In genomic region chr1:13983393-13983792, GRCh38 we compare ENCODE assay signal across 32 cellular contexts.
"Had no signal": no experiment of that assay in that cellular context is flagged by ENCODE, and none has a peak within 500 bp of the region (broad histone marks: within the 10 kb centered on the region; RNA-seq: fewer than 3 reads in every experiment).

No MANE protein-coding gene starts in this region.

- H3K36me3 ChIP-seq: adrenal gland, ascending aorta, brain microvascular endothelial cell, breast epithelium, cardiac muscle cell had no signal

- H3K27me3 ChIP-seq: adrenal gland, ascending aorta, body of pancreas, brain microvascular endothelial cell, breast epithelium, cardiac muscle cell had no signal

- H3K4me1 ChIP-seq: adrenal gland, ascending aorta, body of pancreas, breast epithelium had no signal

- H3K9me3 ChIP-seq: adrenal gland, body of pancreas, breast epithelium had no signal

- ATAC-seq: activated naive CD4-positive, alpha-beta T cell treated with anti-CD3 and anti-CD28 coated beads, Interleukin-2, amount 50 U/mL, for 72 hours; activated naive CD8-positive, alpha-beta T cell treated with anti-CD3 and anti-CD28 coated beads, Interleukin-2, amount 50 U/mL, for 24 hours; activated T-cell treated with anti-CD3 and anti-CD28 coated beads, Interleukin-2, amount 50 U/mL, for 4 hours; activated T-cell treated with anti-CD3 and anti-CD28 coated beads, Interleukin-2, amount 50 U/mL, for 72 hours; activated T-helper 17 cell treated with anti-CD3 and anti-CD28 coated beads, Interleukin-2, amount 50 U/mL, for 72 hours; body of pancreas had no signal

- H3K4me3 ChIP-seq: adrenal gland, ascending aorta, body of pancreas, breast epithelium, cardiac muscle cell had no signal

- H3K27ac ChIP-seq: adrenal gland, ascending aorta, body of pancreas, brain microvascular endothelial cell, breast epithelium, cardiac muscle cell had no signal

- DNase-seq: activated effector memory CD4-positive, alpha-beta T cell treated with anti-CD3 and anti-CD28 coated beads, Interleukin-2, amount 50 U/mL, for 16 hours; activated effector memory CD4-positive, alpha-beta T cell treated with Interleukin-2 at 50 U/mL for 16 hours; activated gamma-delta T cell; activated gamma-delta T cell treated with Interleukin-2 at 50 U/mL for 16 hours; activated naive CD4-positive, alpha-beta T cell; activated naive CD4-positive, alpha-beta T cell treated with anti-CD3 and anti-CD28 coated beads for 36 hours; activated naive CD4-positive, alpha-beta T cell treated with anti-CD3 and anti-CD28 coated beads, Interleukin-2, amount 10 ng/mL, durations not matched to agents 7 days and 5 days; activated naive CD4-positive, alpha-beta T cell treated with anti-CD3 and anti-CD28 coated beads, Interleukin-2, amount 50 U/mL, for 16 hours; activated naive CD4-positive, alpha-beta T cell treated with Interleukin-2 at 50 U/mL for 16 hours; activated naive CD8-positive, alpha-beta T cell treated with anti-CD3 and anti-CD28 coated beads for 36 hours; activated naive CD8-positive, alpha-beta T cell treated with anti-CD3 and anti-CD28 coated beads, Interleukin-2, amount 10 ng/mL, durations not matched to agents 7 days and 5 days; activated naive CD8-positive, alpha-beta T cell treated with anti-CD3 and anti-CD28 coated beads, Interleukin-2, amount 50 U/mL, for 24 hours; activated T-cell treated with anti-CD3 and anti-CD28 coated beads, Interleukin-2, amount 50 U/mL, for 1 hour; activated T-cell treated with anti-CD3 and anti-CD28 coated beads, Interleukin-2, amount 50 U/mL, for 24 hours; activated T-cell treated with anti-CD3 and anti-CD28 coated beads, Interleukin-2, amount 50 U/mL, for 4 hours; activated T-cell treated with anti-CD3 and anti-CD28 coated beads, Interleukin-2, amount 50 U/mL, for 48 hours; activated T-cell treated with anti-CD3 and anti-CD28 coated beads, Interleukin-2, amount 50 U/mL, for 72 hours; adrenal gland; amniotic stem cell; amygdala; anterior cingulate cortex; aorta; body of pancreas; brain microvascular endothelial cell; caudate nucleus; central memory CD4-positive, alpha-beta T cell; cerebellar nuclear complex had no signal
